In genomic region chr1:220751130-220751529, GRCh38 we compare ENCODE assay signal across 20 cellular contexts. TPM values are rescaled to one million over a fixed set of nuclear protein-coding genes. Genes with fewer than 3 reads are reported as not detected.
A peak's percentile ranks its signal among the peaks of the same experiment; 100 is the strongest.
DNase-seq lines count a peak whose midpoint lies in the region; ATAC-seq and TF ChIP-seq lines count a peak whose summit lies in the region.
"Had no signal": no experiment of that assay in that cellular context is flagged by ENCODE, and none has a peak within 500 bp of the region (broad histone marks: within the 10 kb centered on the region; RNA-seq: fewer than 3 reads in every experiment).

No MANE protein-coding gene starts in this region.

- peak overlapping the region in 3 of 4 donors; percentile 20 to 98 (median 93) for H3K27ac ChIP-seq in gastroesophageal sphincter
- peak overlapping the region; percentile 64 to 93 (median 84) for H3K27ac ChIP-seq in thyroid gland
- H3K27ac ChIP-seq in endodermal cell (ENCODE audit: low read depth, low read length), result no peak overlapping the region
- H3K27ac ChIP-seq: 22Rv1, epithelial cell of prostate had no signal

- H3K9me3 Mint-ChIP-seq in endodermal cell, result no peaks in the 10 kb centered on the region
- H3K9me3 Mint-ChIP-seq: activated naive CD8-positive, alpha-beta T cell treated with anti-CD3 and anti-CD28 coated beads for 36 hours; activated T-helper 1 cell treated with anti-CD3 and anti-CD28 coated beads, Interleukin-12 subunit alpha, Interleukin-12 subunit beta, Interleukin-2, Interleukin-4 antibody, amounts not matched to agents 30 ng/mL and 10 ng/mL and 1 ng/mL, durations not matched to agents 14 hours and 24 hours and 36 hours; memory B cell had no signal

- peaks cover 26% of the 10 kb centered on the region for H3K27me3 Mint-ChIP-seq in endodermal cell (ENCODE audit: insufficient read depth)

- 33 to 61% methylated on average over 1 to 2 of the region's 2 CpGs for WGBS in gastroesophageal sphincter (ENCODE audit: low coverage in 1 of 2), 2 donors
- 28 to 31% methylated on average over 2 of the region's 2 CpGs for WGBS in thyroid gland, 2 donors
- 88 to 91% methylated on average over 2 of the region's 2 CpGs for WGBS in endodermal cell (ENCODE audit: insufficient coverage in 1 of 2, insufficient read length in 1 of 2), 2 experiments

- intact Hi-C loops in thyroid gland (cut with DNase I), result no loop called here

- ATAC-seq in gastroesophageal sphincter, result no peak
- ATAC-seq: activated CD4-positive, alpha-beta T cell treated with anti-CD3 and anti-CD28 coated beads for 36 hours had no signal

- no peak for TF ChIP-seq POLR2A in gastroesophageal sphincter (IDR thresholded peaks at IDR 0.05)
- TF ChIP-seq POLR2A in thyroid gland (IDR thresholded peaks at IDR 0.05), result peak in 1 of 2 donors; percentile 82

- H3K4me1 ChIP-seq in gastroesophageal sphincter (peaks cover 3 to 73% (median 15%) of the 10 kb centered on the region in 3 donors), thyroid gland (peaks cover 20 to 35% of the 10 kb centered on the region in 2 donors), endodermal cell (ENCODE audit: control insufficient read depth, insufficient read depth, low read length) (peaks cover 9% of the 10 kb centered on the region)
- H3K4me1 ChIP-seq: BE2C had no signal

- H3K4me1 Mint-ChIP-seq in endodermal cell, result peaks cover 38% of the 10 kb centered on the region

- no peak overlapping the region for H3K27ac Mint-ChIP-seq in endodermal cell
- H3K27ac Mint-ChIP-seq: activated CD4-positive, alpha-beta T cell treated with anti-CD3 and anti-CD28 coated beads for 36 hours; activated naive CD8-positive, alpha-beta T cell treated with anti-CD3 and anti-CD28 coated beads for 36 hours; activated T-helper 1 cell treated with anti-CD3 and anti-CD28 coated beads, Interleukin-12 subunit alpha, Interleukin-12 subunit beta, Interleukin-2, Interleukin-4 antibody, amounts not matched to agents 30 ng/mL and 10 ng/mL and 1 ng/mL, durations not matched to agents 14 hours and 24 hours and 36 hours; memory B cell had no signal

- H3K27me3 ChIP-seq in gastroesophageal sphincter, result no peaks in the 10 kb centered on the region
- no peaks in the 10 kb centered on the region for H3K27me3 ChIP-seq in thyroid gland
- H3K27me3 ChIP-seq in endodermal cell (ENCODE audit: control insufficient read depth, insufficient read depth, low read length, poor library complexity, severe bottlenecking), result peaks cover 9% of the 10 kb centered on the region
- H3K27me3 ChIP-seq: testis had no signal

- H3K9me3 ChIP-seq in gastroesophageal sphincter, result no peaks in the 10 kb centered on the region
- no peaks in the 10 kb centered on the region for H3K9me3 ChIP-seq in thyroid gland
- H3K9me3 ChIP-seq in endodermal cell (ENCODE audit: control insufficient read depth, low read length), result no peaks in the 10 kb centered on the region
- H3K9me3 ChIP-seq: BE2C, testis had no signal

- TF ChIP-seq CTCF in gastroesophageal sphincter (IDR thresholded peaks at IDR 0.05) (no peak), thyroid gland (IDR thresholded peaks at IDR 0.05) (no peak), endodermal cell (conservative IDR thresholded peaks at IDR 0.05) (no peak)

- H3K4me3 Mint-ChIP-seq in endodermal cell, result no peak overlapping the region
- H3K4me3 Mint-ChIP-seq: activated CD4-positive, alpha-beta T cell treated with anti-CD3 and anti-CD28 coated beads for 36 hours; activated naive CD8-positive, alpha-beta T cell treated with anti-CD3 and anti-CD28 coated beads for 36 hours; activated T-helper 1 cell treated with anti-CD3 and anti-CD28 coated beads, Interleukin-12 subunit alpha, Interleukin-12 subunit beta, Interleukin-2, Interleukin-4 antibody, amounts not matched to agents 30 ng/mL and 10 ng/mL and 1 ng/mL, durations not matched to agents 14 hours and 24 hours and 36 hours; memory B cell had no signal

- H3K9ac ChIP-seq in endodermal cell (ENCODE audit: extremely low read depth, low read length, poor library complexity, severe bottlenecking), result no peak overlapping the region

- no peak for TF ChIP-seq EP300 in gastroesophageal sphincter (IDR thresholded peaks at IDR 0.05)

- H3K36me3 ChIP-seq in gastroesophageal sphincter (peaks cover 0 to 22% of the 10 kb centered on the region in 2 donors), thyroid gland (peaks cover 10 to 14% of the 10 kb centered on the region in 2 donors), endodermal cell (ENCODE audit: control insufficient read depth, insufficient read depth, low read length) (no peaks in the 10 kb centered on the region)
- H3K36me3 ChIP-seq: BE2C had no signal

- peaks cover 16% of the 10 kb centered on the region for H3K36me3 Mint-ChIP-seq in endodermal cell (ENCODE audit: low read depth)
- H3K36me3 Mint-ChIP-seq: activated naive CD8-positive, alpha-beta T cell treated with anti-CD3 and anti-CD28 coated beads for 36 hours had no signal

- H3K4me3 ChIP-seq in gastroesophageal sphincter (no peak overlapping the region), thyroid gland (replicated peaks in 1 of 3) (no peak overlapping the region), endodermal cell (ENCODE audit: low read length) (no peak overlapping the region)

- DNase-seq in DMS 273 (lab: John Stamatoyannopoulos, UW; ENCODE audit: unreplicated experiment), result peak; percentile 13
- DNase-seq in DMS 273 treated with DMSO at 0.1 percent for 48 hours (lab: John Stamatoyannopoulos, UW), result no peak
- peak; percentile 75 for DNase-seq in mucosa of gallbladder (ENCODE audit: low spot score)
- DNase-seq in thyroid gland, result peak; percentile 78 to 83
- no peak for DNase-seq in ureter (ENCODE audit: low spot score)
- no peak for DNase-seq in endodermal cell
- no peak for DNase-seq in germinal center (ENCODE audit: low spot score)
- DNase-seq: activated CD4-positive, alpha-beta T cell treated with anti-CD3 and anti-CD28 coated beads for 36 hours; activated naive CD8-positive, alpha-beta T cell treated with anti-CD3 and anti-CD28 coated beads for 36 hours; BE2C; dermis blood vessel endothelial cell; NCI-H2107; NCI-H526 treated with DMSO at 0.1 percent for 48 hours; SHP77 treated with DMSO at 0.1 percent for 48 hours; testis had no signal

RNA-seq across cellular contexts. Expression of gene MTARC2, which starts 3.0 kb away (rescaled TPM):
- total RNA-seq in gastroesophageal sphincter (10 to 100 TPM; 13.0 to 32.5 (median 17.9) TPM), mucosa of gallbladder (78.0 TPM), thyroid gland (10 to 100 TPM; 69.5 to 81.3 (median 75.8) TPM), ureter (18.8 TPM), endodermal cell (10 to 100 TPM; 12.3 to 14.5 TPM)
- polyA plus RNA-seq in endodermal cell (2013, experiment 1 of 2), result 3.0 TPM
- polyA plus RNA-seq in endodermal cell (2013, experiment 2 of 2), result 3.4 TPM
- total RNA-seq: activated CD4-positive, alpha-beta T cell treated with anti-CD3 and anti-CD28 coated beads for 36 hours; activated naive CD8-positive, alpha-beta T cell treated with anti-CD3 and anti-CD28 coated beads for 36 hours; activated T-helper 1 cell treated with anti-CD3 and anti-CD28 coated beads, Interleukin-12 subunit alpha, Interleukin-12 subunit beta, Interleukin-2, Interleukin-4 antibody, amounts not matched to agents 30 ng/mL and 10 ng/mL and 1 ng/mL, durations not matched to agents 14 hours and 24 hours and 36 hours had no signal

RNA-seq across cellular contexts. Expression of gene MTARC1, which starts 35.6 kb away (rescaled TPM):
- 1 to 10 TPM; 3.7 to 8.1 (median 5.4) TPM for total RNA-seq in gastroesophageal sphincter
- 13.2 TPM for total RNA-seq in mucosa of gallbladder
- total RNA-seq in thyroid gland, result 10 to 100 TPM; 44.0 to 96.5 (median 59.7) TPM
- total RNA-seq in ureter, result 29.0 TPM
- 10 to 100 TPM; 53.1 to 75.4 TPM for total RNA-seq in endodermal cell
- polyA plus RNA-seq in endodermal cell (2013, experiment 1 of 2), result 18.3 TPM
- 16.6 TPM for polyA plus RNA-seq in endodermal cell (2013, experiment 2 of 2)
- total RNA-seq: activated CD4-positive, alpha-beta T cell treated with anti-CD3 and anti-CD28 coated beads for 36 hours; activated T-helper 1 cell treated with anti-CD3 and anti-CD28 coated beads, Interleukin-12 subunit alpha, Interleukin-12 subunit beta, Interleukin-2, Interleukin-4 antibody, amounts not matched to agents 30 ng/mL and 10 ng/mL and 1 ng/mL, durations not matched to agents 14 hours and 24 hours and 36 hours had no signal

Comparison
In these comparisons a context has a peak if more than half of its experiments do, and no peak if none do; other contexts are left out.
1. DNase-seq: peak in DMS 273 (single experiment), mucosa of gallbladder (single experiment) and thyroid gland (2 of 2); none in DMS 273 treated with DMSO at 0.1 percent for 48 hours (single experiment), ureter (single experiment), endodermal cell (single experiment) and germinal center (single experiment).